ENCODE assay signal across 15 cellular contexts in the genomic region with DNA sequence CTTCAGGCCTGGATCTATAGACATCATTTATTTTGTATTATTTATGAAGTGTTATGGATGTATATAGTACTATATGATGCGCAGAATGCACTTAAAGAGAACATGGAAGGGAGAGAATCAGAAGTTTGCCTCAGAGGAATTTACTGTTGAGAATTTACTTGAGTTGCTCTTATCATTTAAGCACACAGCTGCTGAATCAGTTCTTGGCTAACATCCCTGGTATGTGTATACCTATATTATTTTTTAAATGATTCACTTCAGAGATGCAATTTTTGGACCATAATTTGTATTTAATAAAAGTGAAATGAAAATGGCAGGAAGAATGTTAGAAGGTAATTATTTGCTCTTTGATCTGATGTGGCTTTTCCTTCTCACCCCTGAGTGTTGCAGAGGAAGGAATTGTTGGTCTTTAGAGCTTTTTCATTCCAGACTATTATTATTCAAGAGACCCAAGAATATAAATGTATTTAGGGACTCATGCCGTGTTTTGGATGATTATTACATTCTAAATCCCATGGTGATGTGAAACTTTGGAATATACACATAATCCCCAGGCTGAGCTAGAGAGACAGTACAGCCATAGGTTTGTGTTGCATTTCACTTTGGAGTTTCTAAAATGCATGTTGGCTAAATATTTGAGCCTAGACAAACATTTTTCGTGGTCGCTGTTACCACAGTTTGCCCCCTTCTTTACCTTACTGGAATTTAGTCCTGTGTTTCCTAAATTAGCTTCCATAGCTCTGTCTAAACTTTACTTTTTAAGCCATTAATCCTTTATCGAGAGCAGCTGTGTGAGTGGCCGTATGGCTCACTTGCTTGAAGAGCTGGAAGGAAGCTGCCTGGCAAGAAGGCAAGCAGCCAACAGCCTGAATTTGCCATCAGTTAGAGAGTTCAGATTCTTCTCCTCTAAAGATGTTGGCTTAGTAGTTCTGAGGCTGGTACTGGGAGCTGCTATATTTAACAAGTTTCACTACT.
DNase-seq lines count a peak whose midpoint lies in the region; TF ChIP-seq lines count a peak whose summit lies in the region.
"Had no signal": no experiment of that assay in that cellular context is flagged by ENCODE, and none has a peak within 500 bp of the region (broad histone marks: within the 10 kb centered on the region; RNA-seq: fewer than 3 reads in every experiment).

No MANE protein-coding gene starts in this region.

- H3K27me3 ChIP-seq in tibial artery, result no peaks in the 10 kb centered on the region

- H3K4me1 ChIP-seq in tibial artery, result peaks cover 0 to 59% (median 23%) of the 10 kb centered on the region in 4 donors

- TF ChIP-seq CTCF in astrocyte of the cerebellum (IDR thresholded peaks at IDR 0.05; ENCODE audit: low read depth, low read length, missing control alignments) (no peak), tibial artery (IDR thresholded peaks at IDR 0.05) (no peak)

- H3K9me3 ChIP-seq in tibial artery, result no peaks in the 10 kb centered on the region

- DNase-seq in NCI-H446 (lab: John Stamatoyannopoulos, UW), result peak; percentile 23 to 59
- DNase-seq in NCI-H446 treated with DMSO at 0.1 percent for 48 hours (lab: John Stamatoyannopoulos, UW), result no peak
- DNase-seq in astrocyte of the cerebellum (ENCODE audit: low read depth), result peak; percentile 68
- DNase-seq in globus pallidus (ENCODE audit: low spot score), result peak; percentile 5
- peak in 1 of 2 donors; percentile 74 for DNase-seq in tibial artery
- no peak for DNase-seq in C1 segment of cervical spinal cord (lab: John Stamatoyannopoulos, UW)
- no peak for DNase-seq in NCI-H2227 (lab: John Stamatoyannopoulos, UW; ENCODE audit: unreplicated experiment)
- DNase-seq in NCI-H526 (lab: John Stamatoyannopoulos, UW), result no peak
- DNase-seq: 8988T; activated gamma-delta T cell; central memory CD4-positive, alpha-beta T cell; NCI-H2081 treated with DMSO at 0.1 percent for 48 hours; NK-92 treated with Interleukin-12 subunit alpha and Interleukin-12 subunit beta, amount 100 ng/mL, for 24 hours; SIG-M5; stimulated activated naive CD8-positive, alpha-beta T cell treated with anti-CD3 and anti-CD28 coated beads, Interleukin-15, Interleukin-2, amounts not matched to agents 100 U/mL and 50 U/mL, for 24 hours had no signal

- H3K4me3 ChIP-seq in astrocyte of the cerebellum (ENCODE audit: low read depth, low read length) (no peak overlapping the region), tibial artery (no peak overlapping the region)

- H3K27ac ChIP-seq in tibial artery, result peak overlapping the region; percentile 47 to 72

- in situ Hi-C loops in astrocyte of the cerebellum (cut with HindIII; ENCODE audit: low sequenced_read_pairs), result no loop called here

- H3K36me3 ChIP-seq in tibial artery, result no peaks in the 10 kb centered on the region

- intact Hi-C loops in tibial artery (cut with DNase I; ENCODE audit: low total_unique reads), result no loop called here

Comparison
In these comparisons a context has a peak if more than half of its experiments do, and no peak if none do; other contexts are left out.
1. DNase-seq: peak in NCI-H446 (2 of 2), astrocyte of the cerebellum (single experiment) and globus pallidus (single experiment); none in NCI-H446 treated with DMSO at 0.1 percent for 48 hours (single experiment), C1 segment of cervical spinal cord (0 of 14), NCI-H2227 (single experiment) and NCI-H526 (0 of 2).